In genomic region chr7:55017841-55018240, GRCh38 we compare ENCODE assay signal across 12 cellular contexts. TPM values are rescaled to one million over a fixed set of nuclear protein-coding genes. Genes with fewer than 3 reads are reported as not detected.
A peak's percentile ranks its signal among the peaks of the same experiment; 100 is the strongest.
DNase-seq lines count a peak whose midpoint lies in the region; ATAC-seq, FAIRE-seq and TF ChIP-seq lines count a peak whose summit lies in the region.
"Had no signal": no experiment of that assay in that cellular context is flagged by ENCODE, and none has a peak within 500 bp of the region (broad histone marks: within the 10 kb centered on the region; RNA-seq: fewer than 3 reads in every experiment).

No MANE protein-coding gene starts in this region.

- no peak for FAIRE-seq in A549 (lab: Jason Lieb, UNC)

- POLR2A ChIA-PET in A549 (lab: Yijun Ruan, JAX), result interaction anchor here (0.8 to 1.7 kb wide), 2 partner anchors 140 to 229 kb away, joined by 3 to 6 read pairs; no protein-coding TSS in a partner anchor

- TF ChIP-seq CTCF in A549 (IDR thresholded peaks at IDR 0.05) (no peak), RWPE2 (IDR thresholded peaks at IDR 0.05; ENCODE audit: poor library complexity, severe bottlenecking) (no peak), gastroesophageal sphincter (IDR thresholded peaks at IDR 0.05) (no peak), parathyroid adenoma (IDR thresholded peaks at IDR 0.05) (no peak), GM10266 (IDR thresholded peaks at IDR 0.05; ENCODE audit: control insufficient read depth, insufficient read depth, low read depth, missing control alignments) (no peak)

- H3K27me3 ChIP-seq in RWPE2 (ENCODE audit: insufficient read depth, poor library complexity, severe bottlenecking) (no peaks in the 10 kb centered on the region), gastroesophageal sphincter (peaks cover 8% of the 10 kb centered on the region), parathyroid adenoma (ENCODE audit: control insufficient read depth, insufficient read depth, low read length) (no peaks in the 10 kb centered on the region)

- DNase-seq in A549 (ENCODE audit: low read depth in 1 of 2, low spot score in 1 of 2), result no peak
- no peak for DNase-seq in RWPE2 (ENCODE audit: low spot score)
- DNase-seq in GM10266 (ENCODE audit: extremely low spot score), result no peak
- DNase-seq: activated CD8-positive, alpha-beta T cell treated with anti-CD3 and anti-CD28 coated beads for 36 hours; NCI-H2029; stimulated activated CD4-positive, alpha-beta T cell treated with anti-CD3 and anti-CD28 coated beads, Interleukin-4, amount 100 ng/mL, for 4 hours had no signal

- H3K4me1 ChIP-seq in A549, result peaks cover 25% of the 10 kb centered on the region
- H3K4me1 ChIP-seq in RWPE2 (ENCODE audit: insufficient read depth, poor library complexity, severe bottlenecking), result peaks cover 6% of the 10 kb centered on the region
- H3K4me1 ChIP-seq in gastroesophageal sphincter, result peaks cover 0 to 40% (median 11%) of the 10 kb centered on the region in 3 donors
- H3K4me1 ChIP-seq in parathyroid adenoma, result no peaks in the 10 kb centered on the region

- H3K4me3 ChIP-seq in A549, result no peak overlapping the region
- H3K4me3 ChIP-seq in RWPE2 (ENCODE audit: severe bottlenecking), result no peak overlapping the region
- peak overlapping the region in 1 of 2 donors; percentile 75 for H3K4me3 ChIP-seq in gastroesophageal sphincter
- H3K4me3 ChIP-seq in parathyroid adenoma (ENCODE audit: low read depth, low read length), result no peak overlapping the region

- no peak for TF ChIP-seq RAD21 in A549 (conservative IDR thresholded peaks at IDR 0.05 in 1 of 2, IDR thresholded peaks at IDR 0.05 in 1 of 2)

- TF ChIP-seq POLR2A in A549 (IDR thresholded peaks at IDR 0.05; ENCODE audit: low read length) (no peak), gastroesophageal sphincter (IDR thresholded peaks at IDR 0.05) (no peak)

- H3K9ac ChIP-seq in parathyroid adenoma, result no peak overlapping the region
- H3K9ac ChIP-seq: KMS-11 had no signal

- H3K79me2 ChIP-seq in parathyroid adenoma, result no peaks in the 10 kb centered on the region

- CTCF ChIA-PET in A549 (lab: Yijun Ruan, JAX), result interaction anchor here (0.6 to 3.8 kb wide), 8 partner anchors 13 to 237 kb away, joined by 3 to 20 read pairs (median 4); no protein-coding TSS in a partner anchor

- peak overlapping the region; percentile 97 to 98 for H3K27ac ChIP-seq in A549
- peak overlapping the region; percentile 94 for H3K27ac ChIP-seq in RWPE2 (ENCODE audit: poor library complexity, severe bottlenecking)
- H3K27ac ChIP-seq in gastroesophageal sphincter, result peak overlapping the region; percentile 94 to 97 (median 96)
- H3K27ac ChIP-seq in parathyroid adenoma, result no peak overlapping the region
- H3K27ac ChIP-seq: KMS-11 had no signal

- WGBS in A549 (ENCODE audit: missing lambda C conversion rate), result 96% methylated on average over 6 of the region's 6 CpGs
- WGBS in gastroesophageal sphincter (ENCODE audit: low coverage in 1 of 2), 2 donors, result 20 to 44% methylated on average over 1 to 4 of the region's 6 CpGs

- H3K9me3 ChIP-seq in A549 (no peaks in the 10 kb centered on the region), RWPE2 (ENCODE audit: severe bottlenecking) (no peaks in the 10 kb centered on the region), gastroesophageal sphincter (no peaks in the 10 kb centered on the region), parathyroid adenoma (ENCODE audit: control insufficient read depth, low read length) (no peaks in the 10 kb centered on the region)

- H3K4me2 ChIP-seq in A549 (peak overlapping the region; percentile 80), parathyroid adenoma (ENCODE audit: low read length) (no peak overlapping the region)
- H3K4me2 ChIP-seq: KMS-11 had no signal

- ATAC-seq in A549 (no peak), RWPE2 (ENCODE audit: low read depth) (no peak), gastroesophageal sphincter (no peak), GM21576 (IDR thresholded peaks at IDR 0.05; ENCODE audit: unreplicated experiment) (no peak), GM19324 (IDR thresholded peaks at IDR 0.05; ENCODE audit: low FRiP score, unreplicated experiment) (no peak), HG03432 (IDR thresholded peaks at IDR 0.05; ENCODE audit: unreplicated experiment) (no peak)
- ATAC-seq: activated CD8-positive, alpha-beta T cell treated with anti-CD3 and anti-CD28 coated beads for 36 hours had no signal

- H2AFZ ChIP-seq in parathyroid adenoma, result peak overlapping the region; percentile 82

- H3K36me3 ChIP-seq in RWPE2 (ENCODE audit: low read depth) (peaks cover 35% of the 10 kb centered on the region), gastroesophageal sphincter (no peaks in the 10 kb centered on the region), parathyroid adenoma (ENCODE audit: control insufficient read depth, insufficient read depth, low read length) (no peaks in the 10 kb centered on the region)

- TF ChIP-seq EP300 in A549 (IDR thresholded peaks at IDR 0.05) (no peak), gastroesophageal sphincter (IDR thresholded peaks at IDR 0.05) (no peak)

TF ChIP-seq in A549, 52 proteins besides CTCF, POLR2A, EP300 and RAD21:
- no peak for TF ChIP-seq ELK1 (IDR thresholded peaks at IDR 0.05; ENCODE audit: low read depth, low read length)
- TF ChIP-seq CBX2 (IDR thresholded peaks at IDR 0.05; ENCODE audit: borderline replicate concordance, low read depth), result no peak
- no peak for TF ChIP-seq EHMT2 (IDR thresholded peaks at IDR 0.05; ENCODE audit: low read depth)
- TF ChIP-seq CHD2 (IDR thresholded peaks at IDR 0.05; ENCODE audit: low read length, partially characterized antibody), result no peak
- TF ChIP-seq NR3C1 (IDR thresholded peaks at IDR 0.05), result no peak
- no peak for TF ChIP-seq PBX3 (IDR thresholded peaks at IDR 0.05)
- no peak for TF ChIP-seq USF2 (IDR thresholded peaks at IDR 0.05)
- no peak for TF ChIP-seq HES2 (IDR thresholded peaks at IDR 0.05)
- TF ChIP-seq RCOR1 (IDR thresholded peaks at IDR 0.05; ENCODE audit: low read depth, low read length), result no peak
- TF ChIP-seq HDAC2 (IDR thresholded peaks at IDR 0.05), result no peak
- TF ChIP-seq ATOH8 (CRISPR knock-in tag; IDR thresholded peaks at IDR 0.05; ENCODE audit: low read depth), result no peak
- no peak for TF ChIP-seq RFX5 (IDR thresholded peaks at IDR 0.05)
- no peak for TF ChIP-seq CEBPB (IDR thresholded peaks at IDR 0.05)
- no peak for TF ChIP-seq MAX (IDR thresholded peaks at IDR 0.05)
- no peak for TF ChIP-seq JUNB (IDR thresholded peaks at IDR 0.05)
- no peak for TF ChIP-seq KDM1A (IDR thresholded peaks at IDR 0.05; ENCODE audit: low read depth)

RNA-seq across cellular contexts. Expression of gene EGFR, which starts 1.0 kb away (rescaled TPM):
- polyA plus RNA-seq in A549 (2011; rRNA removed) (59.5 and 61.4 TPM in 2 replicates), A549 (2017; fragmentation: RNase III; extraction: RNeasy Plus Mini Kit Qiagen cat#74134 plus additional on column Dnase treatment) (62.2 to 64.1 TPM (median 63.8 TPM) in 3 replicates)
- 25.3 and 28.2 TPM in 2 replicates for polyA plus RNA-seq in A549 (2012; cell fraction: cytosol; rRNA removed)
- polyA plus RNA-seq in A549 (2012; cell fraction: nucleus; rRNA removed), result 61.4 and 73.8 TPM in 2 replicates
- 125 and 165 TPM in 2 replicates for polyA minus RNA-seq in A549 (2011; rRNA and poly(A)+ RNA removed)
- total RNA-seq in gastroesophageal sphincter, result 100 to 1,000 TPM in 3 of 4 donors, 10 to 100 TPM in 1; 85.7 to 126 (median 111) TPM
- total RNA-seq: activated CD8-positive, alpha-beta T cell treated with anti-CD3 and anti-CD28 coated beads for 36 hours had no signal
